ENCODE assay signal across 8 cellular contexts in genomic region chr9:94065535-94065961, GRCh38. TPM values are rescaled to one million over a fixed set of nuclear protein-coding genes. Genes with fewer than 3 reads are reported as not detected.
DNase-seq lines count a peak whose midpoint lies in the region; ATAC-seq, FAIRE-seq and TF ChIP-seq lines count a peak whose summit lies in the region.

No MANE protein-coding gene starts in this region.

- H3K9me1 ChIP-seq in endothelial cell of umbilical vein (replicated peaks; ENCODE audit: control insufficient read depth, extremely low read depth, insufficient read depth, low read length): no peaks in the 10 kb centered on the region

- dilution Hi-C loops in endothelial cell of umbilical vein (cut with MboI; ENCODE audit: extremely low pct_ligation_motif_present, low sequenced_read_pairs): no loop called here

- H3K9me3 ChIP-seq in endothelial cell of umbilical vein (replicated peaks; ENCODE audit: control insufficient read depth, insufficient read depth, low read length): no peaks in the 10 kb centered on the region
- peaks cover 7% of the 10 kb centered on the region for H3K9me3 ChIP-seq in mucosa of descending colon

- H3K4me2 ChIP-seq in endothelial cell of umbilical vein (ENCODE audit: insufficient read depth, low read length): no peak overlapping the region

- H3K27me3 ChIP-seq in endothelial cell of umbilical vein (ENCODE audit: control insufficient read depth in 2 of 2, insufficient read depth in 2 of 2, low read length in 2 of 2): no peaks in the 10 kb centered on the region

- H2AFZ ChIP-seq in endothelial cell of umbilical vein (ENCODE audit: low read depth, low read length): peak overlapping the region; percentile 13

- no peak overlapping the region for H3K4me3 ChIP-seq in endothelial cell of umbilical vein (replicated peaks in 1 of 3; ENCODE audit: insufficient read depth in 1 of 3, low read depth in 1 of 3, low read length in 3 of 3)
- no peak overlapping the region for H3K4me3 ChIP-seq in mucosa of descending colon

- CTCF ChIA-PET in endothelial cell of umbilical vein (lab: Charles Lee): interaction anchor here (0.8 to 5.6 kb wide), 18 partner anchors 9 to 387 kb away, joined by 3 to 243 read pairs (median 5); no protein-coding TSS in a partner anchor

- no peak overlapping the region for H3K27ac ChIP-seq in endothelial cell of umbilical vein (ENCODE audit: insufficient read depth, low read depth, low read length)

- H3K4me1 ChIP-seq in endothelial cell of umbilical vein (ENCODE audit: control insufficient read depth, extremely low read depth, insufficient read depth, low read length) (peaks cover 4% of the 10 kb centered on the region), mucosa of descending colon (ENCODE audit: low read depth) (no peaks in the 10 kb centered on the region)

- no peaks in the 10 kb centered on the region for H3K79me2 ChIP-seq in endothelial cell of umbilical vein (ENCODE audit: control insufficient read depth, insufficient read depth, low read length)

- peak; percentile 73 to 80 for TF ChIP-seq CTCF in endothelial cell of umbilical vein (IDR thresholded peaks at IDR 0.05; ENCODE audit: extremely low read depth in 1 of 2, insufficient read depth in 1 of 2, low read depth in 1 of 2, low read length in 2 of 2)
- TF ChIP-seq CTCF in mucosa of descending colon (IDR thresholded peaks at IDR 0.05): peak; percentile 70

- FAIRE-seq in endothelial cell of umbilical vein (lab: Jason Lieb, UNC): peak; percentile 90

- ATAC-seq in mucosa of descending colon: peak; percentile 82
- no peak for ATAC-seq in HG03469 (IDR thresholded peaks at IDR 0.05; ENCODE audit: unreplicated experiment)

- no peaks in the 10 kb centered on the region for H3K36me3 ChIP-seq in endothelial cell of umbilical vein (ENCODE audit: control insufficient read depth in 2 of 2, extremely low read depth in 1 of 2, insufficient read depth in 2 of 2, low read length in 2 of 2)
- no peaks in the 10 kb centered on the region for H3K36me3 ChIP-seq in mucosa of descending colon (ENCODE audit: low read depth)

- no peaks in the 10 kb centered on the region for H4K20me1 ChIP-seq in endothelial cell of umbilical vein (replicated peaks; ENCODE audit: control insufficient read depth, extremely low read depth, insufficient read depth, low read length)

- intact Hi-C loops in endothelial cell of umbilical vein (cut with micrococcal nuclease): loop anchor here (1.0 to 10.0 kb wide), 6 partner anchors 51 to 381 kb away; no protein-coding TSS in a partner anchor
- intact Hi-C loops in mucosa of descending colon (cut with DNase I, micrococcal nuclease): loop anchor here (2.0 to 5.0 kb wide), 2 partner anchors 147 kb away; no protein-coding TSS in a partner anchor

- H3K9ac ChIP-seq in endothelial cell of umbilical vein (replicated peaks; ENCODE audit: extremely low read depth, insufficient read depth, low read length): no peak overlapping the region

- TF ChIP-seq POLR2A in endothelial cell of umbilical vein (IDR thresholded peaks at IDR 0.05; ENCODE audit: low read depth, low read length): no peak

- DNase-seq in D341Med (ENCODE audit: low spot score) (peak; percentile 57), HT1080 (ENCODE audit: low read depth) (peak; percentile 59), NOMO-1 treated with dmso at 0.1 percent for 144 hours (lab: John Stamatoyannopoulos, UW; ENCODE audit: unreplicated experiment) (peak; percentile 2), endothelial cell of umbilical vein (ENCODE audit: low read depth, low spot score) (peak; percentile 89), mucosa of descending colon (peak in 2 of 3 donors; percentile 53 to 90)
- DNase-seq in activated CD8-positive, alpha-beta memory T cell treated with anti-CD3 and anti-CD28 coated beads, Interleukin-2, amount 50 U/mL, for 1 hour (ENCODE audit: extremely low read depth): peak; percentile 53
- peak; percentile 51 for DNase-seq in stimulated activated CD8-positive, alpha-beta memory T cell treated with anti-CD3 and anti-CD28 coated beads, Interleukin-4, amount 100 ng/mL, for 24 hours (ENCODE audit: low read depth)

- POLR2A ChIA-PET in endothelial cell of umbilical vein (lab: Charles Lee): no interaction called here

- BruUV-seq in endothelial cell of umbilical vein (replicated peaks; lab: Mats Ljungman, UMichigan): no TSS peak

TF ChIP-seq in endothelial cell of umbilical vein, 7 proteins besides CTCF, POLR2A, EP300 and RAD21:
- TF ChIP-seq JUN (IDR thresholded peaks at IDR 0.05; ENCODE audit: borderline replicate concordance, insufficient read depth, insufficient read length, low read depth) (no peak), MAX (IDR thresholded peaks at IDR 0.05; ENCODE audit: insufficient read depth, insufficient read length) (no peak), MYC (IDR thresholded peaks at IDR 0.05; ENCODE audit: low read depth, low read length) (no peak), POLR2AphosphoS5 (IDR thresholded peaks at IDR 0.05; ENCODE audit: insufficient read depth, low read depth, low read length) (no peak), GATA2 (IDR thresholded peaks at IDR 0.05; ENCODE audit: insufficient read depth, insufficient read length, low read depth, low read length) (no peak), FOS (IDR thresholded peaks at IDR 0.05; ENCODE audit: borderline replicate concordance, insufficient read depth, low read length) (no peak), EZH2 (IDR thresholded peaks at IDR 0.05; ENCODE audit: borderline replicate concordance, low read depth, low read length, severe bottlenecking) (no peak)
TF ChIP-seq in endothelial cell of umbilical vein: peak in this region for 0.

RNA-seq across cellular contexts. Expression of gene PTPDC1, which starts 18.7 kb away (rescaled TPM):
- 3.7 and 4.1 TPM in 2 replicates for total RNA-seq in HT1080 (2014; rRNA removed; shearing (Covaris generic))
- polyA plus RNA-seq in HT1080 (2015; cell fraction: cytosol; rRNA removed): 4.2 and 5.1 TPM in 2 replicates
- polyA plus RNA-seq in HT1080 (2015; cell fraction: nucleus; rRNA removed): 17.0 and 17.2 TPM in 2 replicates
- total RNA-seq in endothelial cell of umbilical vein (9.1 TPM in 2 replicates), mucosa of descending colon (1 to 10 TPM; 5.7 to 8.9 (median 8.0) TPM)
- polyA plus RNA-seq in endothelial cell of umbilical vein: 3.5 and 4.3 TPM in 2 replicates
- polyA plus RNA-seq in endothelial cell of umbilical vein (2011; cell fraction: cytosol; rRNA removed): 3.8 and 4.4 TPM in 2 replicates
- polyA plus RNA-seq in endothelial cell of umbilical vein (2011; cell fraction: nucleus; rRNA removed): 22.3 and 26.3 TPM in 2 replicates
- 5.8 and 6.0 TPM in 2 replicates for polyA plus RNA-seq in endothelial cell of umbilical vein (2012)
- polyA minus RNA-seq in endothelial cell of umbilical vein: 12.5 and 13.3 TPM in 2 replicates
- polyA minus RNA-seq in endothelial cell of umbilical vein (2011; cell fraction: cytosol; rRNA and poly(A)+ RNA removed): 5.7 TPM
- 17.6 and 24.0 TPM in 2 replicates for polyA minus RNA-seq in endothelial cell of umbilical vein (2011; cell fraction: nucleus; rRNA and poly(A)+ RNA removed)

Comparison
In these comparisons a context has a peak if more than half of its experiments do, and no peak if none do; other contexts are left out.
1. DNase-seq: peak in every context shown above with its lines; median percentile 89 in endothelial cell of umbilical vein; 72 in mucosa of descending colon; 59 in HT1080; 57 in D341Med; 53 in activated CD8-positive, alpha-beta memory T cell treated with anti-CD3 and anti-CD28 coated beads, Interleukin-2, amount 50 U/mL, for 1 hour; 51 in stimulated activated CD8-positive, alpha-beta memory T cell treated with anti-CD3 and anti-CD28 coated beads, Interleukin-4, amount 100 ng/mL, for 24 hours; 2 in NOMO-1 treated with dmso at 0.1 percent for 144 hours.